22 cellular contexts compared by ENCODE assay signal in genomic region chr10:63689768-63690167, GRCh38.
"Had no signal": no experiment of that assay in that cellular context is flagged by ENCODE, and none has a peak within 500 bp of the region (broad histone marks: within the 10 kb centered on the region; RNA-seq: fewer than 3 reads in every experiment).

No MANE protein-coding gene starts in this region.

- H3K36me3 ChIP-seq: cardiac muscle cell, left lung, transverse colon, WERI-Rb-1 had no signal

- H3K4me1 ChIP-seq: body of pancreas, foreskin keratinocyte had no signal

- ATAC-seq: activated CD8-positive, alpha-beta T cell treated with anti-CD3 and anti-CD28 coated beads for 36 hours; activated naive CD8-positive, alpha-beta T cell treated with anti-CD3 and anti-CD28 coated beads, Interleukin-2, amount 50 U/mL, for 24 hours; body of pancreas; foreskin keratinocyte; left lung; natural killer cell had no signal

- DNase-seq: activated CD4-positive, alpha-beta T cell treated with anti-CD3 and anti-CD28 coated beads, Interleukin-2, amount 10 ng/mL, durations not matched to agents 7 days and 5 days; activated CD4-positive, CD25-positive, alpha-beta regulatory T cell treated with anti-CD3 and anti-CD28 coated beads, Interleukin-2, amount 50 U/mL, for 72 hours; activated CD8-positive, alpha-beta T cell treated with anti-CD3 and anti-CD28 coated beads for 36 hours; activated gamma-delta T cell; activated naive CD4-positive, alpha-beta T cell treated with anti-CD3 and anti-CD28 coated beads, Interleukin-2, amount 50 U/mL, for 16 hours; activated naive CD8-positive, alpha-beta T cell treated with anti-CD3 and anti-CD28 coated beads, Interleukin-2, amount 50 U/mL, for 24 hours; body of pancreas; effector CD8-positive, alpha-beta T cell; erythroblast; foreskin keratinocyte; hippocampal formation; kidney glomerular epithelial cell; left lung; natural killer cell; retina; stimulated activated CD4-positive, alpha-beta T cell treated with anti-CD3 and anti-CD28 coated beads, Interleukin-2, amount 100 ng/mL, for 48 hours; stimulated activated CD8-positive, alpha-beta memory T cell treated with anti-CD3 and anti-CD28 coated beads, Interleukin-4, amount 100 ng/mL, for 48 hours; stimulated activated naive B cell treated with anti-CD40 and anti-IgM and Interleukin-4, amounts not matched to agents 10 μg/mL and 1 μg/mL and 100 μg/mL, for 72 hours; transverse colon; WERI-Rb-1 had no signal

- H3K9me3 ChIP-seq: body of pancreas, left lung, transverse colon had no signal

- H3K4me3 ChIP-seq: body of pancreas, cardiac muscle cell, left lung, lung, transverse colon had no signal
